Comparison of ENCODE assay signal across 1 cellular context in the genomic region with DNA sequence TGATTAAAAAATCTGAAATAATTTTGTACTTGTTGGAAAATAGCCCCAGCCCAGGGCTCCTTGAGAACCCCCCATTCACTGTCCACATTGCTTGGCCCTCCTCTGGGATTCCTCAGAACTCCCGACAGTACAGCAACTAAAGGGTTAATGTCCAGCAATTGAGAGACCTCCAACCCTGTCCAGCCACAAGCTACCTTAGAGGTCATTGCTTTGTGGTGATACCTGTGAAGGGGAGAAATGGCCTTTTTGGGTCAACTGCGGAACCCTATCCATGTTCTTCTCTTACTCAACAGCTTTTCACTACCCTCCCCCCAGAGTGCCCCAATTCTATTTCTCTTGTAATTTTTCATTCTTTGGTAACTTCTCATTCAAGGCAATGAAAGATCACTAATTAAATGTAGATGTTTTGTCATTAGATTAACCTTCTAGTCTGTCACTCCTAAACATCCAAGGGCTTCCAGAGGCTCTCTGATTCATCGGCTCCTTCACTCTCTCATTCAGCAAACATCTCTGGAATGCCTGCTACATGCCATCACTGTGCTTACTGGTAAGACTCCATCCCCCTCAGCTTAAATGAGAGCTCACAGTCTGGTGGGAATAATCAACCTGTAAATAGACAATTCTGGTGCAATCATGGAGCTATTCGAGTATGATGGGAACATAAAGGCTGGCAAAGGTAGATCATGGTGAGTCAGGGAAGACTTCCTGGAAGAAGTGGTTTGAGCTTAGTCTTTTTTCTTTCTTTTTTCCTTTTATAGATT.
A peak's percentile ranks its signal among the peaks of the same experiment; 100 is the strongest.
TF ChIP-seq lines count a peak whose summit lies in the region.

No MANE protein-coding gene starts in this region.

TF ChIP-seq in SK-N-SH, 30 proteins besides CTCF, POLR2A, EP300 and RAD21 (continued from another document):
- peak; percentile 71; the same call in 1 of the 2 replicates for TF ChIP-seq MEF2A (IDR thresholded peaks at IDR 0.05; ENCODE audit: borderline replicate concordance, low read depth)
- no peak for TF ChIP-seq RCOR1 (IDR thresholded peaks at IDR 0.05; ENCODE audit: low read length)
- TF ChIP-seq RFX5 (IDR thresholded peaks at IDR 0.05; ENCODE audit: low read length): no peak
- TF ChIP-seq, protein P1, sequence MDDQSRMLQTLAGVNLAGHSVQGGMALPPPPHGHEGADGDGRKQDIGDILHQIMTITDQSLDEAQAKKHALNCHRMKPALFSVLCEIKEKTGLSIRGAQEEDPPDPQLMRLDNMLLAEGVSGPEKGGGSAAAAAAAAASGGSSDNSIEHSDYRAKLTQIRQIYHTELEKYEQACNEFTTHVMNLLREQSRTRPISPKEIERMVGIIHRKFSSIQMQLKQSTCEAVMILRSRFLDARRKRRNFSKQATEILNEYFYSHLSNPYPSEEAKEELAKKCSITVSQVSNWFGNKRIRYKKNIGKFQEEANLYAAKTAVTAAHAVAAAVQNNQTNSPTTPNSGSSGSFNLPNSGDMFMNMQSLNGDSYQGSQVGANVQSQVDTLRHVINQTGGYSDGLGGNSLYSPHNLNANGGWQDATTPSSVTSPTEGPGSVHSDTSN (IDR thresholded peaks at IDR 0.05): peak; percentile 93
- TF ChIP-seq EZH2phosphoT487 (IDR thresholded peaks at IDR 0.05; ENCODE audit: borderline replicate concordance, low read depth): no peak
- peak; percentile 82 for TF ChIP-seq NFIC (IDR thresholded peaks at IDR 0.05; ENCODE audit: borderline replicate concordance)
- TF ChIP-seq POLR2AphosphoS5 (IDR thresholded peaks at IDR 0.05; ENCODE audit: low read depth, low read length): peak; percentile 82
- peak; percentile 99 for TF ChIP-seq TEAD4 (IDR thresholded peaks at IDR 0.05; ENCODE audit: borderline replicate concordance, insufficient read depth)
- no peak for TF ChIP-seq GATA2 (CRISPR knock-in tag; IDR thresholded peaks at IDR 0.05)
- TF ChIP-seq TCF12 (IDR thresholded peaks at IDR 0.05): peak; percentile 97
- TF ChIP-seq FOXJ3 (CRISPR knock-in tag; IDR thresholded peaks at IDR 0.05): no peak
- TF ChIP-seq FOXM1 (IDR thresholded peaks at IDR 0.05; ENCODE audit: low read depth): peak; percentile 67; the same call in 1 of the 2 replicates
- no peak for TF ChIP-seq MXI1 (IDR thresholded peaks at IDR 0.05; ENCODE audit: low read depth, low read length)
- TF ChIP-seq, protein P2, sequence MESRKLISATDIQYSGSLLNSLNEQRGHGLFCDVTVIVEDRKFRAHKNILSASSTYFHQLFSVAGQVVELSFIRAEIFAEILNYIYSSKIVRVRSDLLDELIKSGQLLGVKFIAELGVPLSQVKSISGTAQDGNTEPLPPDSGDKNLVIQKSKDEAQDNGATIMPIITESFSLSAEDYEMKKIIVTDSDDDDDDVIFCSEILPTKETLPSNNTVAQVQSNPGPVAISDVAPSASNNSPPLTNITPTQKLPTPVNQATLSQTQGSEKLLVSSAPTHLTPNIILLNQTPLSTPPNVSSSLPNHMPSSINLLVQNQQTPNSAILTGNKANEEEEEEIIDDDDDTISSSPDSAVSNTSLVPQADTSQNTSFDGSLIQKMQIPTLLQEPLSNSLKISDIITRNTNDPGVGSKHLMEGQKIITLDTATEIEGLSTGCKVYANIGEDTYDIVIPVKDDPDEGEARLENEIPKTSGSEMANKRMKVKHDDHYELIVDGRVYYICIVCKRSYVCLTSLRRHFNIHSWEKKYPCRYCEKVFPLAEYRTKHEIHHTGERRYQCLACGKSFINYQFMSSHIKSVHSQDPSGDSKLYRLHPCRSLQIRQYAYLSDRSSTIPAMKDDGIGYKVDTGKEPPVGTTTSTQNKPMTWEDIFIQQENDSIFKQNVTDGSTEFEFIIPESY (IDR thresholded peaks at IDR 0.05; ENCODE audit: borderline replicate concordance, low read depth): peak; percentile 78
- TF ChIP-seq YY1 (IDR thresholded peaks at IDR 0.05; ENCODE audit: low read depth): peak; percentile 46; the same call in 1 of the 2 replicates
- 0 out of 2 replicates have a peak, but pooled peaks have one; percentile 33 for TF ChIP-seq SIN3A (IDR thresholded peaks at IDR 0.05; ENCODE audit: borderline replicate concordance, low read depth, low read length)
- TF ChIP-seq CHD2 (IDR thresholded peaks at IDR 0.05; ENCODE audit: low read length, partially characterized antibody): no peak
- TF ChIP-seq, protein P3, sequence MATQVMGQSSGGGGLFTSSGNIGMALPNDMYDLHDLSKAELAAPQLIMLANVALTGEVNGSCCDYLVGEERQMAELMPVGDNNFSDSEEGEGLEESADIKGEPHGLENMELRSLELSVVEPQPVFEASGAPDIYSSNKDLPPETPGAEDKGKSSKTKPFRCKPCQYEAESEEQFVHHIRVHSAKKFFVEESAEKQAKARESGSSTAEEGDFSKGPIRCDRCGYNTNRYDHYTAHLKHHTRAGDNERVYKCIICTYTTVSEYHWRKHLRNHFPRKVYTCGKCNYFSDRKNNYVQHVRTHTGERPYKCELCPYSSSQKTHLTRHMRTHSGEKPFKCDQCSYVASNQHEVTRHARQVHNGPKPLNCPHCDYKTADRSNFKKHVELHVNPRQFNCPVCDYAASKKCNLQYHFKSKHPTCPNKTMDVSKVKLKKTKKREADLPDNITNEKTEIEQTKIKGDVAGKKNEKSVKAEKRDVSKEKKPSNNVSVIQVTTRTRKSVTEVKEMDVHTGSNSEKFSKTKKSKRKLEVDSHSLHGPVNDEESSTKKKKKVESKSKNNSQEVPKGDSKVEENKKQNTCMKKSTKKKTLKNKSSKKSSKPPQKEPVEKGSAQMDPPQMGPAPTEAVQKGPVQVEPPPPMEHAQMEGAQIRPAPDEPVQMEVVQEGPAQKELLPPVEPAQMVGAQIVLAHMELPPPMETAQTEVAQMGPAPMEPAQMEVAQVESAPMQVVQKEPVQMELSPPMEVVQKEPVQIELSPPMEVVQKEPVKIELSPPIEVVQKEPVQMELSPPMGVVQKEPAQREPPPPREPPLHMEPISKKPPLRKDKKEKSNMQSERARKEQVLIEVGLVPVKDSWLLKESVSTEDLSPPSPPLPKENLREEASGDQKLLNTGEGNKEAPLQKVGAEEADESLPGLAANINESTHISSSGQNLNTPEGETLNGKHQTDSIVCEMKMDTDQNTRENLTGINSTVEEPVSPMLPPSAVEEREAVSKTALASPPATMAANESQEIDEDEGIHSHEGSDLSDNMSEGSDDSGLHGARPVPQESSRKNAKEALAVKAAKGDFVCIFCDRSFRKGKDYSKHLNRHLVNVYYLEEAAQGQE (IDR thresholded peaks at IDR 0.05; ENCODE audit: low read depth, low read length): no peak
- TF ChIP-seq, protein P4, sequence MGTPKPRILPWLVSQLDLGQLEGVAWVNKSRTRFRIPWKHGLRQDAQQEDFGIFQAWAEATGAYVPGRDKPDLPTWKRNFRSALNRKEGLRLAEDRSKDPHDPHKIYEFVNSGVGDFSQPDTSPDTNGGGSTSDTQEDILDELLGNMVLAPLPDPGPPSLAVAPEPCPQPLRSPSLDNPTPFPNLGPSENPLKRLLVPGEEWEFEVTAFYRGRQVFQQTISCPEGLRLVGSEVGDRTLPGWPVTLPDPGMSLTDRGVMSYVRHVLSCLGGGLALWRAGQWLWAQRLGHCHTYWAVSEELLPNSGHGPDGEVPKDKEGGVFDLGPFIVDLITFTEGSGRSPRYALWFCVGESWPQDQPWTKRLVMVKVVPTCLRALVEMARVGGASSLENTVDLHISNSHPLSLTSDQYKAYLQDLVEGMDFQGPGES (IDR thresholded peaks at IDR 0.05; ENCODE audit: low read depth, low read length): no peak
TF ChIP-seq in SK-N-SH: peak in this region for 17.
